Comparison of ENCODE assay signal across 1 cellular context in the genomic region with DNA sequence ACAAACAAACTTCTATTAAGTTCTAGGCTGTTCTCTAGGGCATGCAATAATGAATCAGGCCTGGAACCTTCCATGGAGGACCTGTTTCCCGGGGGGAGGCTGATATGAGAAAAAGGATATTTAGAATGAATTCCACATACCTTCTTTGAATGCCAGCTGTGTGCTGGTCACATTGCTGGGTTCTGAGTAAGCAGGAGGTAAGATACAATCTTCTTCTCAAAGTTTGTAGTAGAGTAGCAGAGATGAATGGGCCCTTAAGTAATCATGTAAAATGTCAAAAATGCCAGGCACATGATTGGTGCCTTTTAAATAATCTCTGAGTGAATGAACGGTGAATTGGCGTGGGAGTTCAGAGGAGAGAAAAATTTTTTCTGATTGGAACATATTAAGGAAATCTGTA.
TF ChIP-seq lines count a peak whose summit lies in the region.

No MANE protein-coding gene starts in this region.

TF ChIP-seq in K562, 482 proteins besides CTCF, POLR2A, EP300 and RAD21 (continued from another document):
- TF ChIP-seq, protein P1, sequence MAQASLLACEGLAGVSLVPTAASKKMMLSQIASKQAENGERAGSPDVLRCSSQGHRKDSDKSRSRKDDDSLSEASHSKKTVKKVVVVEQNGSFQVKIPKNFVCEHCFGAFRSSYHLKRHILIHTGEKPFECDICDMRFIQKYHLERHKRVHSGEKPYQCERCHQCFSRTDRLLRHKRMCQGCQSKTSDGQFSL (CRISPR knock-in tag; IDR thresholded peaks at IDR 0.05): no peak
- TF ChIP-seq, protein P1 (tag; IDR thresholded peaks at IDR 0.05): no peak
- TF ChIP-seq SREBF2 (CRISPR knock-in tag; IDR thresholded peaks at IDR 0.05) (no peak), ZNF24 (IDR thresholded peaks at IDR 0.05) (no peak), CBX2 (IDR thresholded peaks at IDR 0.05; ENCODE audit: insufficient read depth, low read length, poor library complexity, severe bottlenecking) (no peak), ZNF165 (CRISPR knock-in tag; IDR thresholded peaks at IDR 0.05; ENCODE audit: borderline replicate concordance) (no peak), ZNF75A (CRISPR knock-in tag; IDR thresholded peaks at IDR 0.05) (no peak), CHCHD3 (CRISPR knock-in tag; IDR thresholded peaks at IDR 0.05) (no peak), CTBP1 (IDR thresholded peaks at IDR 0.05; ENCODE audit: borderline replicate concordance) (no peak), MEIS2 (IDR thresholded peaks at IDR 0.05; ENCODE audit: partially characterized antibody) (peak; percentile 31), PURB (CRISPR knock-in tag; IDR thresholded peaks at IDR 0.05; ENCODE audit: low read depth) (no peak), ZNF76 (CRISPR knock-in tag; IDR thresholded peaks at IDR 0.05; ENCODE audit: borderline replicate concordance) (no peak), DPF2 (IDR thresholded peaks at IDR 0.05) (0 out of 2 replicates have a peak, but pooled peaks have one; percentile 22), RCOR1 (IDR thresholded peaks at IDR 0.05; ENCODE audit: borderline replicate concordance in 1 of 2, low read depth in 2 of 2, low read length in 2 of 2) (no peak), ZNF174 (CRISPR knock-in tag; IDR thresholded peaks at IDR 0.05) (no peak), SP1 (CRISPR knock-in tag; IDR thresholded peaks at IDR 0.05) (no peak), FOSL1 (tag; conservative IDR thresholded peaks at IDR 0.05) (peak; percentile 47; the same call in 1 of the 2 replicates), FOXJ3 (CRISPR knock-in tag; IDR thresholded peaks at IDR 0.05) (no peak), PTRF (tag; IDR thresholded peaks at IDR 0.05) (no peak)
- TF ChIP-seq, protein P2, sequence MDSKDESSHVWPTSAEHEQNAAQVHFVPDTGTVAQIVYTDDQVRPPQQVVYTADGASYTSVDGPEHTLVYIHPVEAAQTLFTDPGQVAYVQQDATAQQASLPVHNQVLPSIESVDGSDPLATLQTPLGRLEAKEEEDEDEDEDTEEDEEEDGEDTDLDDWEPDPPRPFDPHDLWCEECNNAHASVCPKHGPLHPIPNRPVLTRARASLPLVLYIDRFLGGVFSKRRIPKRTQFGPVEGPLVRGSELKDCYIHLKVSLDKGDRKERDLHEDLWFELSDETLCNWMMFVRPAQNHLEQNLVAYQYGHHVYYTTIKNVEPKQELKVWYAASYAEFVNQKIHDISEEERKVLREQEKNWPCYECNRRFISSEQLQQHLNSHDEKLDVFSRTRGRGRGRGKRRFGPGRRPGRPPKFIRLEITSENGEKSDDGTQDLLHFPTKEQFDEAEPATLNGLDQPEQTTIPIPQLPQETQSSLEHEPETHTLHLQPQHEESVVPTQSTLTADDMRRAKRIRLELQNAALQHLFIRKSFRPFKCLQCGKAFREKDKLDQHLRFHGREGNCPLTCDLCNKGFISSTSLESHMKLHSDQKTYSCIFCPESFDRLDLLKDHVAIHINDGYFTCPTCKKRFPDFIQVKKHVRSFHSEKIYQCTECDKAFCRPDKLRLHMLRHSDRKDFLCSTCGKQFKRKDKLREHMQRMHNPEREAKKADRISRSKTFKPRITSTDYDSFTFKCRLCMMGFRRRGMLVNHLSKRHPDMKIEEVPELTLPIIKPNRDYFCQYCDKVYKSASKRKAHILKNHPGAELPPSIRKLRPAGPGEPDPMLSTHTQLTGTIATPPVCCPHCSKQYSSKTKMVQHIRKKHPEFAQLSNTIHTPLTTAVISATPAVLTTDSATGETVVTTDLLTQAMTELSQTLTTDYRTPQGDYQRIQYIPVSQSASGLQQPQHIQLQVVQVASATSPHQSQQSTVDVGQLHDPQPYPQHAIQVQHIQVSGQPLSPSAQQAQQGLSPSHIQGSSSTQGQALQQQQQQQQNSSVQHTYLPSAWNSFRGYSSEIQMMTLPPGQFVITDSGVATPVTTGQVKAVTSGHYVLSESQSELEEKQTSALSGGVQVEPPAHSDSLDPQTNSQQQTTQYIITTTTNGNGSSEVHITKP (IDR thresholded peaks at IDR 0.05; ENCODE audit: partially characterized antibody): peak; percentile 64
- TF ChIP-seq, protein P3, sequence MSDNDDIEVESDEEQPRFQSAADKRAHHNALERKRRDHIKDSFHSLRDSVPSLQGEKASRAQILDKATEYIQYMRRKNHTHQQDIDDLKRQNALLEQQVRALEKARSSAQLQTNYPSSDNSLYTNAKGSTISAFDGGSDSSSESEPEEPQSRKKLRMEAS (CRISPR knock-in tag; IDR thresholded peaks at IDR 0.05): no peak
- TF ChIP-seq, protein P4, sequence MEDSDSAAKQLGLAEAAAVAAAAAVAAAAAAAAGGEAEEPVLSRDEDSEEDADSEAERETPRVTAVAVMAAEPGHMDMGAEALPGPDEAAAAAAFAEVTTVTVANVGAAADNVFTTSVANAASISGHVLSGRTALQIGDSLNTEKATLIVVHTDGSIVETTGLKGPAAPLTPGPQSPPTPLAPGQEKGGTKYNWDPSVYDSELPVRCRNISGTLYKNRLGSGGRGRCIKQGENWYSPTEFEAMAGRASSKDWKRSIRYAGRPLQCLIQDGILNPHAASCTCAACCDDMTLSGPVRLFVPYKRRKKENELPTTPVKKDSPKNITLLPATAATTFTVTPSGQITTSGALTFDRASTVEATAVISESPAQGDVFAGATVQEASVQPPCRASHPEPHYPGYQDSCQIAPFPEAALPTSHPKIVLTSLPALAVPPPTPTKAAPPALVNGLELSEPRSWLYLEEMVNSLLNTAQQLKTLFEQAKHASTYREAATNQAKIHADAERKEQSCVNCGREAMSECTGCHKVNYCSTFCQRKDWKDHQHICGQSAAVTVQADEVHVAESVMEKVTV (CRISPR knock-in tag; IDR thresholded peaks at IDR 0.05): no peak
- TF ChIP-seq, protein P5, sequence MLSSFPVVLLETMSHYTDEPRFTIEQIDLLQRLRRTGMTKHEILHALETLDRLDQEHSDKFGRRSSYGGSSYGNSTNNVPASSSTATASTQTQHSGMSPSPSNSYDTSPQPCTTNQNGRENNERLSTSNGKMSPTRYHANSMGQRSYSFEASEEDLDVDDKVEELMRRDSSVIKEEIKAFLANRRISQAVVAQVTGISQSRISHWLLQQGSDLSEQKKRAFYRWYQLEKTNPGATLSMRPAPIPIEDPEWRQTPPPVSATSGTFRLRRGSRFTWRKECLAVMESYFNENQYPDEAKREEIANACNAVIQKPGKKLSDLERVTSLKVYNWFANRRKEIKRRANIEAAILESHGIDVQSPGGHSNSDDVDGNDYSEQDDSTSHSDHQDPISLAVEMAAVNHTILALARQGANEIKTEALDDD (IDR thresholded peaks at IDR 0.05): no peak
